ENCODE assay signal across 8 cellular contexts in the genomic region with DNA sequence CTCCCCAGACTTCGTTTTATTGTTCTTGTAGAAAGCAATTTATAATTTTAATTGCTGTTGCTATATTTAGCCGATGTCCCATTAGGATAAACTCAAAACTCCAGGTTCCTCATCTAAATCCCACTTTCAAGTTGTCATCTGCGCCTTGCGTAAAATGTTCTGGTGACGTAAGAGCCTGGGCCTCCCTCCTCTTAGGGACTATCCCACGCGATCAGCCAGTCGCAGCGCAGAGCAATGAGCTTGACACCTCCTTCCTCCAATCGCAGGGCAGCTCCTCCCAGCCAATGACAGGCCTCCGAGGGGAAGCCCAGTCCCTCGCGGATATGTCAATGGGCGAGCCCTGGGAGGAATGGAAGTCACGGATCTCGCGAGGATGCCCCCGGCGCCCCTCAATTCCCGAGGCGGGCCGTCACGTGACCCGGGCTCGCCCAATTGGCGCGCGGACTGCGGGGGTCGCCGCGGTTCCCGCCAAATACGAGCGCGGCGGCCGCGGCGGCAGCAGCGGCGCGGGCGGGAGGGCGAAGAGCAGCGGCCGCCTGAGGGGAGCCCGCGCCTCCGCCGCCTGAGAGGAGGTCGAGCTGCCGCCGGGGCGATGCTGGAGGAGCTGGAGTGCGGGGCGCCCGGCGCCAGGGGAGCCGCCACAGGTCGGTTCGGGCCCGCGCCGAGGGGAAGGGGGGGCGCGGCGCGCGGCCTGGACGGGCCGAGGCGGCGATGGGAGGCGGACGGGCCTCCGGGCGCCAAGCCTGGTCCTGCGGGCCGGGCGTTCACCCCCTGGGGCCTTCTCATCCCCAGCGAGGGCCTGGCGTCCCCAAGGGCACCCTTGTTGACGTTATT. TPM values are rescaled to one million over a fixed set of nuclear protein-coding genes. Genes with fewer than 3 reads are reported as not detected.
DNase-seq lines count a peak whose midpoint lies in the region; ATAC-seq and TF ChIP-seq lines count a peak whose summit lies in the region.

A gene with protein sequence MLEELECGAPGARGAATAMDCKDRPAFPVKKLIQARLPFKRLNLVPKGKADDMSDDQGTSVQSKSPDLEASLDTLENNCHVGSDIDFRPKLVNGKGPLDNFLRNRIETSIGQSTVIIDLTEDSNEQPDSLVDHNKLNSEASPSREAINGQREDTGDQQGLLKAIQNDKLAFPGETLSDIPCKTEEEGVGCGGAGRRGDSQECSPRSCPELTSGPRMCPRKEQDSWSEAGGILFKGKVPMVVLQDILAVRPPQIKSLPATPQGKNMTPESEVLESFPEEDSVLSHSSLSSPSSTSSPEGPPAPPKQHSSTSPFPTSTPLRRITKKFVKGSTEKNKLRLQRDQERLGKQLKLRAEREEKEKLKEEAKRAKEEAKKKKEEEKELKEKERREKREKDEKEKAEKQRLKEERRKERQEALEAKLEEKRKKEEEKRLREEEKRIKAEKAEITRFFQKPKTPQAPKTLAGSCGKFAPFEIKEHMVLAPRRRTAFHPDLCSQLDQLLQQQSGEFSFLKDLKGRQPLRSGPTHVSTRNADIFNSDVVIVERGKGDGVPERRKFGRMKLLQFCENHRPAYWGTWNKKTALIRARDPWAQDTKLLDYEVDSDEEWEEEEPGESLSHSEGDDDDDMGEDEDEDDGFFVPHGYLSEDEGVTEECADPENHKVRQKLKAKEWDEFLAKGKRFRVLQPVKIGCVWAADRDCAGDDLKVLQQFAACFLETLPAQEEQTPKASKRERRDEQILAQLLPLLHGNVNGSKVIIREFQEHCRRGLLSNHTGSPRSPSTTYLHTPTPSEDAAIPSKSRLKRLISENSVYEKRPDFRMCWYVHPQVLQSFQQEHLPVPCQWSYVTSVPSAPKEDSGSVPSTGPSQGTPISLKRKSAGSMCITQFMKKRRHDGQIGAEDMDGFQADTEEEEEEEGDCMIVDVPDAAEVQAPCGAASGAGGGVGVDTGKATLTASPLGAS (plus strand): TSS at position 470 of the 834 bp plus-strand sequence. CDS start 123 bp downstream, at position 593.

- intact Hi-C loops in IMR-90 (cut with micrococcal nuclease), result loop anchor here (2.0 kb wide), 1 partner anchor 54 kb away; a partner anchor contains a TSS

- TF ChIP-seq CTCF in IMR-90 (conservative IDR thresholded peaks at IDR 0.05; ENCODE audit: low read depth, low read length) (no peak), epithelial cell of esophagus (IDR thresholded peaks at IDR 0.05; ENCODE audit: insufficient read depth, low read depth, low read length, missing control alignments) (no peak)

- H3K23ac ChIP-seq in IMR-90 (ENCODE audit: low read depth, low read length), result peak within 1 kb of the TSS; percentile 50

- peaks cover 9% of the 10 kb centered on the region for H3K9me1 ChIP-seq in IMR-90 (ENCODE audit: insufficient read depth, low read length)

- H3K27ac ChIP-seq in IMR-90 (ENCODE audit: insufficient read depth, low read length), result peak within 1 kb of the TSS; percentile 54; the same call in 1 of the 2 replicates

- H3K4me2 ChIP-seq in IMR-90 (ENCODE audit: low read depth, low read length), result peak within 1 kb of the TSS; percentile 96

- H2BK120ac ChIP-seq in IMR-90 (ENCODE audit: low read depth, low read length), result no peak within 1 kb of the TSS; the same call in 1 of the 2 replicates

- H3K4ac ChIP-seq in IMR-90 (ENCODE audit: low read depth, low read length), result peak within 1 kb of the TSS; percentile 6

- peak within 1 kb of the TSS; percentile 14 for H4K5ac ChIP-seq in IMR-90 (ENCODE audit: low read depth, low read length)

- H2BK5ac ChIP-seq in IMR-90 (ENCODE audit: low read depth, low read length, poor library complexity, severe bottlenecking), result peak within 1 kb of the TSS; percentile 44

- H2BK20ac ChIP-seq in IMR-90 (ENCODE audit: low read depth, low read length), result no peak within 1 kb of the TSS

- 0% methylated on average over 33 of the region's 84 CpGs; no CpG with 5 or more reads in 1 of the 2 experiments for WGBS in IMR-90 (ENCODE audit: extremely low coverage in 2 of 2, insufficient read length in 1 of 2), 2 experiments

- peak; percentile 59 for TF ChIP-seq POLR2A in IMR-90 (IDR thresholded peaks at IDR 0.05; ENCODE audit: low read depth, low read length)

- BruUV-seq in IMR-90 (replicated peaks; lab: Mats Ljungman, UMichigan), result no TSS peak

- H4K8ac ChIP-seq in IMR-90 (ENCODE audit: low read depth in 2 of 2, low read length in 2 of 2), result peak within 1 kb of the TSS; percentile 46 to 74

- H3K56ac ChIP-seq in IMR-90 (ENCODE audit: extremely low read depth, insufficient read depth, low read length), result peak within 1 kb of the TSS; percentile 35

- ATAC-seq in GM21528 (IDR thresholded peaks at IDR 0.05; ENCODE audit: low FRiP score, unreplicated experiment) (peak; percentile 72), IMR-90 (ENCODE audit: low read depth) (peak; percentile 91)

- H2AK5ac ChIP-seq in IMR-90 (ENCODE audit: low read depth, low read length), result peak within 1 kb of the TSS; percentile 77

- TF ChIP-seq RAD21 in IMR-90 (IDR thresholded peaks at IDR 0.05; ENCODE audit: low read length), result no peak

- H3K18ac ChIP-seq in IMR-90 (ENCODE audit: low read depth, low read length), result no peak within 1 kb of the TSS

- H3K9ac ChIP-seq in IMR-90 (ENCODE audit: low read depth, low read length), result peak within 1 kb of the TSS; percentile 66

- peaks cover 5% of the 10 kb centered on the region for H3K4me1 ChIP-seq in IMR-90 (ENCODE audit: control insufficient read depth, insufficient read depth, low read length)
- peaks cover 48% of the 10 kb centered on the region for H3K4me1 ChIP-seq in mononuclear cell (ENCODE audit: insufficient read depth, low read length)

- peak within 1 kb of the TSS; percentile 22 for H4K91ac ChIP-seq in IMR-90 (ENCODE audit: insufficient read depth, low read depth, low read length)

- dilution Hi-C loops in IMR-90 (cut with HindIII; ENCODE audit: low sequenced_read_pairs, unreplicated experiment), result no loop called here

- H2AK9ac ChIP-seq in IMR-90 (replicated peaks; ENCODE audit: low read depth, low read length, poor library complexity), result peak within 1 kb of the TSS; percentile 95

- no peaks in the 10 kb centered on the region for H3K9me3 ChIP-seq in IMR-90 (ENCODE audit: control insufficient read depth, insufficient read depth, low read length)
- H3K9me3 ChIP-seq in mononuclear cell (ENCODE audit: low read depth, low read length), result no peaks in the 10 kb centered on the region

- POLR2A ChIA-PET in IMR-90 (lab: Charles Lee; ENCODE audit: unreplicated experiment), result no interaction called here

- H3K4me3 ChIP-seq in IMR-90 (ENCODE audit: insufficient read depth, low read depth, low read length), result peak within 1 kb of the TSS; percentile 47
- peak within 1 kb of the TSS; percentile 92 for H3K4me3 ChIP-seq in epithelial cell of esophagus (ENCODE audit: low read length)
- H3K4me3 ChIP-seq in mononuclear cell (ENCODE audit: low read length), result peak within 1 kb of the TSS; percentile 83

- CTCF ChIA-PET in IMR-90 (lab: Yijun Ruan, JAX), result interaction anchor here (1.1 to 1.5 kb wide), 2 partner anchors 13 to 27 kb away, joined by 3 to 5 read pairs; no protein-coding TSS in a partner anchor

- no peaks in the 10 kb centered on the region for H3K27me3 ChIP-seq in IMR-90 (ENCODE audit: control insufficient read depth, insufficient read depth, low read length)
- no peaks in the 10 kb centered on the region for H3K27me3 ChIP-seq in mononuclear cell (ENCODE audit: insufficient read depth, low read length)

- H2BK15ac ChIP-seq in IMR-90 (ENCODE audit: low read depth, low read length), result 0 out of 3 replicates have a peak within 1 kb of the TSS, but pooled peaks have one; percentile 7

- H3K14ac ChIP-seq in IMR-90 (replicated peaks; ENCODE audit: low read depth, low read length), result peak within 1 kb of the TSS; percentile 53

- H4K20me1 ChIP-seq in IMR-90 (ENCODE audit: insufficient read depth, low read length), result peaks cover 34% of the 10 kb centered on the region

- peaks cover under 1% of the 10 kb centered on the region; the same call in 1 of the 2 replicates for H3K36me3 ChIP-seq in IMR-90 (ENCODE audit: control insufficient read depth, insufficient read depth, low read length)

- peak within 1 kb of the TSS; percentile 91 for H2AFZ ChIP-seq in IMR-90 (replicated peaks; ENCODE audit: low read length, poor library complexity)

- DNase-seq in DMS 273 (lab: John Stamatoyannopoulos, UW; ENCODE audit: unreplicated experiment) (peak; percentile 100), IMR-90 (peak; percentile 100), OCI-M1 (lab: John Stamatoyannopoulos, UW) (peak; percentile 98), activated T-cell treated with anti-CD3 and anti-CD28 coated beads for 24 hours (ENCODE audit: low read depth) (peak; percentile 98), epithelial cell of esophagus (ENCODE audit: low read depth) (peak; percentile 100)
- peak; percentile 92 to 97 for DNase-seq in stimulated activated CD8-positive, alpha-beta memory T cell treated with anti-CD3 and anti-CD28 coated beads, Interleukin-4, amount 100 ng/mL, for 1 hour (ENCODE audit: low read depth in 2 of 2, low spot score in 1 of 2)

- peaks cover 10 to 53% of the 10 kb centered on the region in 2 experiments; a peak in 2 of 4 replicates for H3K79me1 ChIP-seq in IMR-90 (ENCODE audit: low read depth in 1 of 2, low read length in 2 of 2)

- in situ Hi-C loops in IMR-90 (cut with MboI; ENCODE audit: low sequenced_read_pairs), result no loop called here

TF ChIP-seq in IMR-90, 13 proteins besides CTCF, POLR2A, EP300 and RAD21 (continues in another document):
- TF ChIP-seq BHLHE40 (IDR thresholded peaks at IDR 0.05; ENCODE audit: low read depth, low read length) (peak; percentile 76), MXI1 (IDR thresholded peaks at IDR 0.05; ENCODE audit: borderline replicate concordance, low read depth, low read length) (peak; percentile 58; the same call in 1 of the 2 replicates), MAZ (IDR thresholded peaks at IDR 0.05; ENCODE audit: borderline replicate concordance, low read depth, low read length) (peak; percentile 32; the same call in 1 of the 2 replicates), RFX5 (IDR thresholded peaks at IDR 0.05; ENCODE audit: low read depth, low read length) (no peak), MAFK (IDR thresholded peaks at IDR 0.05; ENCODE audit: low read depth, low read length) (no peak), SMC3 (IDR thresholded peaks at IDR 0.05; ENCODE audit: low read depth, low read length) (no peak), CEBPB (IDR thresholded peaks at IDR 0.05; ENCODE audit: low read depth, low read length) (peak; percentile 96), FOS (IDR thresholded peaks at IDR 0.05; ENCODE audit: low read depth, low read length) (peak; percentile 77)

RNA-seq across cellular contexts. Expression of the gene that starts here (rescaled TPM):
- total RNA-seq in IMR-90 (2012; rRNA removed) (11.4 and 12.4 TPM in 2 replicates), mononuclear cell (12.2 TPM)
- 22.9 and 26.7 TPM in 2 replicates for polyA plus RNA-seq in IMR-90 (2012; rRNA removed)
- polyA plus RNA-seq in IMR-90 (2012; cell fraction: cytosol; rRNA removed), result 16.1 and 20.9 TPM in 2 replicates
- 18.2 and 45.9 TPM in 2 replicates for polyA plus RNA-seq in IMR-90 (2012; cell fraction: nucleus; rRNA removed; ENCODE audit: low replicate concordance)

Comparison
In these comparisons a context has a peak if more than half of its experiments do, and no peak if none do; other contexts are left out.
1. Peak in every context shown above with its lines: DNase-seq, ATAC-seq, H3K4me3 ChIP-seq and H3K27ac ChIP-seq.